ENCODE assay signal across 21 cellular contexts in the genomic region with DNA sequence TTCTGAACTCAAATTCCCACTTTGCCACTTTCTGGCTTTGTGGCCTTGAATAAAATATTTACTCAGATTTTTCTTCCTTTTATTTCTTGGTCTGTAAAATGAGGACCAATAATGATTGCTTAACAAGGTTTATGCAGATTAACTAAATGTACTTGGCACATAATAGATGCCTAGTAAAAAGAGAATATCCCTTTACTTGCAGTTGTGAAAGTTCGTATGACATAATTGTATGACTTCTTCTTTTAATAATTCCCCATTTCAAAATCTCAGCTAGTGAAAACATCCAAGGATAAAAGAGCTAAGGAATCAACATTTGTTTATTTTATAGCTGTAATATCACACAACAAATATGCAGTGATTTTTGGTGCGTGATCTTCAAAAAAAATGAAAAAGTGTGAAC.
"Had no signal": no experiment of that assay in that cellular context is flagged by ENCODE, and none has a peak within 500 bp of the region (broad histone marks: within the 10 kb centered on the region; RNA-seq: fewer than 3 reads in every experiment).

No MANE protein-coding gene starts in this region.

- H3K36me3 Mint-ChIP-seq: activated naive CD4-positive, alpha-beta T cell treated with anti-CD3 and anti-CD28 coated beads, Interleukin-2, amount 10 ng/mL, durations not matched to agents 7 days and 5 days; naive thymus-derived CD8-positive, alpha-beta T cell; neural progenitor cell had no signal

- H3K9me3 Mint-ChIP-seq: activated CD4-positive, alpha-beta T cell treated with anti-CD3 and anti-CD28 coated beads, Interleukin-2, amount 10 ng/mL, durations not matched to agents 24 days and 14 days; activated naive CD4-positive, alpha-beta T cell treated with anti-CD3 and anti-CD28 coated beads, Interleukin-2, amount 10 ng/mL, durations not matched to agents 7 days and 5 days; naive thymus-derived CD8-positive, alpha-beta T cell; neural progenitor cell had no signal

- H3K4me3 ChIP-seq: cardiac muscle cell, left lung, lung, neural progenitor cell, sigmoid colon, testis, vagina had no signal

- H3K9me3 ChIP-seq: left lung, sigmoid colon, testis, vagina had no signal

- H3K27me3 Mint-ChIP-seq: activated CD4-positive, alpha-beta memory T cell treated with anti-CD3 and anti-CD28 coated beads, Interleukin-2, amount 10 ng/mL, durations not matched to agents 7 days and 5 days; activated CD4-positive, alpha-beta T cell treated with anti-CD3 and anti-CD28 coated beads, Interleukin-2, amount 10 ng/mL, durations not matched to agents 24 days and 14 days; activated naive CD4-positive, alpha-beta T cell treated with anti-CD3 and anti-CD28 coated beads, Interleukin-2, amount 10 ng/mL, durations not matched to agents 7 days and 5 days; naive thymus-derived CD8-positive, alpha-beta T cell; progenitor cell of endocrine pancreas had no signal

- DNase-seq: activated CD4-positive, alpha-beta memory T cell treated with anti-CD3 and anti-CD28 coated beads, Interleukin-2, amount 10 ng/mL, durations not matched to agents 7 days and 5 days; activated effector memory CD4-positive, alpha-beta T cell treated with anti-CD3 and anti-CD28 coated beads, Interleukin-2, amount 50 U/mL, for 16 hours; activated naive CD4-positive, alpha-beta T cell treated with anti-CD3 and anti-CD28 coated beads, Interleukin-2, amount 10 ng/mL, durations not matched to agents 7 days and 5 days; cortex of kidney; hippocampal formation; kidney glomerular epithelial cell; left lung; naive thymus-derived CD8-positive, alpha-beta T cell; retina; sigmoid colon; stimulated activated CD4-positive, alpha-beta T cell treated with anti-CD3 and anti-CD28 coated beads, Interleukin-2, amount 100 ng/mL, for 48 hours; stimulated activated CD8-positive, alpha-beta memory T cell treated with anti-CD3 and anti-CD28 coated beads, Interleukin-4, amount 100 ng/mL, for 48 hours; stimulated activated naive CD4-positive, alpha-beta T cell; testis had no signal

- H3K4me1 ChIP-seq: left lung, sigmoid colon, testis, vagina had no signal

- ATAC-seq: activated CD4-positive, CD25-positive, alpha-beta regulatory T cell treated with anti-CD3 and anti-CD28 coated beads, Interleukin-2, amount 50 U/mL, for 24 hours; left lung; naive thymus-derived CD8-positive, alpha-beta T cell had no signal

- H3K27ac Mint-ChIP-seq: activated CD4-positive, alpha-beta memory T cell treated with anti-CD3 and anti-CD28 coated beads, Interleukin-2, amount 10 ng/mL, durations not matched to agents 7 days and 5 days; activated CD4-positive, alpha-beta T cell treated with anti-CD3 and anti-CD28 coated beads, Interleukin-2, amount 10 ng/mL, durations not matched to agents 24 days and 14 days; activated naive CD4-positive, alpha-beta T cell treated with anti-CD3 and anti-CD28 coated beads, Interleukin-2, amount 10 ng/mL, durations not matched to agents 7 days and 5 days; neural progenitor cell; progenitor cell of endocrine pancreas had no signal

- H3K36me3 ChIP-seq: cardiac muscle cell, left lung, neural progenitor cell, sigmoid colon, vagina had no signal

- H3K9ac ChIP-seq: neural progenitor cell had no signal

- H3K27ac ChIP-seq: cardiac muscle cell, left lung, neural progenitor cell, sigmoid colon, testis, vagina had no signal

- H3K27me3 ChIP-seq: cardiac muscle cell, left lung, neural progenitor cell, sigmoid colon, testis, vagina had no signal

- H3K4me3 Mint-ChIP-seq: activated CD4-positive, alpha-beta memory T cell treated with anti-CD3 and anti-CD28 coated beads, Interleukin-2, amount 10 ng/mL, durations not matched to agents 7 days and 5 days; activated CD4-positive, alpha-beta T cell treated with anti-CD3 and anti-CD28 coated beads, Interleukin-2, amount 10 ng/mL, durations not matched to agents 24 days and 14 days; activated naive CD4-positive, alpha-beta T cell treated with anti-CD3 and anti-CD28 coated beads, Interleukin-2, amount 10 ng/mL, durations not matched to agents 7 days and 5 days; naive thymus-derived CD8-positive, alpha-beta T cell; neural progenitor cell had no signal
